ENCODE assay signal across 13 cellular contexts in genomic region chr14:36505193-36505815, GRCh38. TPM values are rescaled to one million over a fixed set of nuclear protein-coding genes. Genes with fewer than 3 reads are reported as not detected.
A peak's percentile ranks its signal among the peaks of the same experiment; 100 is the strongest.
DNase-seq lines count a peak whose midpoint lies in the region; ATAC-seq and FAIRE-seq lines count a peak whose summit lies in the region.
"Had no signal": no experiment of that assay in that cellular context is flagged by ENCODE, and none has a peak within 500 bp of the region (broad histone marks: within the 10 kb centered on the region; RNA-seq: fewer than 3 reads in every experiment).

No MANE protein-coding gene starts in this region.

- WGBS in neuronal stem cell (ENCODE audit: extremely low coverage in 2 of 2, insufficient read length in 2 of 2, insufficient replicate concordance in 1 of 2), 2 donors: no CpG with 5 or more reads among the region's 45 CpGs

- no peak overlapping the region for H2AK5ac ChIP-seq in neuronal stem cell (ENCODE audit: low read depth, low read length)

- ATAC-seq in Right ventricle myocardium superior (ENCODE audit: poor library complexity): no peak

- peaks cover 32 to 98% (median 85%) of the 10 kb centered on the region in 3 experiments for H3K27me3 ChIP-seq in neuronal stem cell (ENCODE audit: control insufficient read depth in 3 of 3, insufficient read depth in 3 of 3, low read depth in 1 of 3, low read length in 3 of 3)

- no peak overlapping the region for H3K18ac ChIP-seq in neuronal stem cell (ENCODE audit: low read length)

- H3K23ac ChIP-seq in neuronal stem cell (ENCODE audit: low read depth, low read length, poor library complexity): no peak overlapping the region

- H3K4me3 ChIP-seq in neuronal stem cell (ENCODE audit: low read length in 2 of 2): no peak overlapping the region

- H2AFZ ChIP-seq in neuronal stem cell (ENCODE audit: low read length): no peak overlapping the region

- no peak overlapping the region for H2BK5ac ChIP-seq in neuronal stem cell (ENCODE audit: low read length)

- DNase-seq in NCI-H1105 treated with DMSO at 0.1 percent for 48 hours (lab: John Stamatoyannopoulos, UW): peak; percentile 53
- DNase-seq in NCI-H1105 (lab: John Stamatoyannopoulos, UW): no peak
- DNase-seq in GM19239 (ENCODE audit: insufficient read length, low spot score): peak; percentile 13
- DNase-seq in astrocyte of the hippocampus (ENCODE audit: low read depth, low spot score): peak; percentile 47
- DNase-seq in neuronal stem cell (ENCODE audit: low spot score): no peak
- DNase-seq in NCI-H1417 treated with DMSO at 0.1 percent for 48 hours (lab: John Stamatoyannopoulos, UW): no peak
- DNase-seq in Right ventricle myocardium superior: no peak
- no peak for DNase-seq in activated gamma-delta T cell (lab: John Stamatoyannopoulos, UW)
- DNase-seq: caudate nucleus, NCI-H748 treated with DMSO at 0.1 percent for 48 hours, T-cell had no signal

- FAIRE-seq in GM19239 (lab: Jason Lieb, UNC): no peak

- H3K4me2 ChIP-seq in neuronal stem cell (ENCODE audit: insufficient read depth, low read length, poor library complexity, severe bottlenecking): peak overlapping the region; percentile 50

- no peak overlapping the region for H2BK15ac ChIP-seq in neuronal stem cell (ENCODE audit: low read length)

- no peaks in the 10 kb centered on the region for H3K79me1 ChIP-seq in neuronal stem cell (ENCODE audit: low read depth, low read length)

- peaks cover 0 to 5% of the 10 kb centered on the region in 2 donors for H3K4me1 ChIP-seq in neuronal stem cell (ENCODE audit: control insufficient read depth in 2 of 2, insufficient read depth in 1 of 2, low read depth in 1 of 2, low read length in 2 of 2)

- H3K9ac ChIP-seq in neuronal stem cell (ENCODE audit: low read depth, low read length, poor library complexity): no peak overlapping the region

- H3K14ac ChIP-seq in neuronal stem cell (ENCODE audit: low read length): no peak overlapping the region

- intact Hi-C loops in Right ventricle myocardium superior (cut with DNase I): no loop called here

- no peak overlapping the region for H3K4ac ChIP-seq in neuronal stem cell (ENCODE audit: low read length)

- no peak overlapping the region for H4K91ac ChIP-seq in neuronal stem cell (ENCODE audit: low read depth, low read length, poor library complexity)

- no peaks in the 10 kb centered on the region for H3K36me3 ChIP-seq in neuronal stem cell (replicated peaks in 1 of 2; ENCODE audit: control insufficient read depth in 2 of 2, insufficient read depth in 2 of 2, low read length in 2 of 2)

- no peak overlapping the region for H2BK12ac ChIP-seq in neuronal stem cell (ENCODE audit: low read length)

- H3K9me3 ChIP-seq in neuronal stem cell (replicated peaks in 1 of 2; ENCODE audit: control insufficient read depth in 2 of 2, insufficient read depth in 1 of 2, low read depth in 1 of 2, low read length in 2 of 2): peaks cover 0 to 9% of the 10 kb centered on the region in 2 donors

- H2BK120ac ChIP-seq in neuronal stem cell (ENCODE audit: low read depth, low read length): no peak overlapping the region

- H3K27ac ChIP-seq in neuronal stem cell (replicated peaks; ENCODE audit: low read length): no peak overlapping the region

- no peak overlapping the region for H4K8ac ChIP-seq in neuronal stem cell (ENCODE audit: low read depth, low read length)

RNA-seq across cellular contexts. Expression of gene NKX2-1, which starts 14.7 kb away (rescaled TPM):
- 0.10 TPM for polyA plus RNA-seq in neuronal stem cell (2013, experiment 1 of 2)
- 0.03 TPM for polyA plus RNA-seq in neuronal stem cell (2013, experiment 2 of 2)
- not detected for total RNA-seq in Right ventricle myocardium superior
- total RNA-seq: lung microvascular endothelial cell, renal cortical epithelial cell had no signal

Comparison
In these comparisons a context has a peak if more than half of its experiments do, and no peak if none do; other contexts are left out.
1. DNase-seq: peak in NCI-H1105 treated with DMSO at 0.1 percent for 48 hours (single experiment), GM19239 (single experiment) and astrocyte of the hippocampus (single experiment); none in NCI-H1105 (single experiment), neuronal stem cell (single experiment), NCI-H1417 treated with DMSO at 0.1 percent for 48 hours (single experiment), Right ventricle myocardium superior (single experiment) and activated gamma-delta T cell (single experiment).